Comparison of ENCODE assay signal across 8 cellular contexts in genomic region chr3:157159762-157160651, GRCh38. TPM values are rescaled to one million over a fixed set of nuclear protein-coding genes. Genes with fewer than 3 reads are reported as not detected.
DNase-seq lines count a peak whose midpoint lies in the region; ATAC-seq and TF ChIP-seq lines count a peak whose summit lies in the region.

CCNL1 (minus strand) TSS chr3:157160147; CDS start chr3:157160094, 53 bp downstream.

- H3K4me1 ChIP-seq in mononuclear cell (ENCODE audit: insufficient read depth, low read length): peaks cover 48% of the 10 kb centered on the region

- H3K27me3 ChIP-seq in mononuclear cell (ENCODE audit: insufficient read depth, low read length): no peaks in the 10 kb centered on the region

- ATAC-seq in GM21619 (IDR thresholded peaks at IDR 0.05; ENCODE audit: unreplicated experiment): peak; percentile 78

- peak; percentile 72 for TF ChIP-seq EP300 in Ishikawa (IDR thresholded peaks at IDR 0.05; ENCODE audit: borderline replicate concordance)

- H3K4me3 ChIP-seq in epithelial cell of esophagus (ENCODE audit: low read length) (peak within 1 kb of the TSS; percentile 94), mononuclear cell (ENCODE audit: low read length) (peak within 1 kb of the TSS; percentile 94)

- TF ChIP-seq CTCF in epithelial cell of esophagus (IDR thresholded peaks at IDR 0.05; ENCODE audit: insufficient read depth, low read depth, low read length, missing control alignments): no peak

- no peaks in the 10 kb centered on the region for H3K9me3 ChIP-seq in mononuclear cell (ENCODE audit: low read depth, low read length)

- no peak; the same call in 1 of the 2 replicates for TF ChIP-seq RAD21 in Ishikawa (IDR thresholded peaks at IDR 0.05; ENCODE audit: low read depth)

- DNase-seq in DMS153 treated with DMSO at 0.1 percent for 48 hours (lab: John Stamatoyannopoulos, UW; ENCODE audit: unreplicated experiment) (peak; percentile 89), OCI-M2 (lab: John Stamatoyannopoulos, UW; ENCODE audit: unreplicated experiment) (peak; percentile 74), activated T-cell treated with anti-CD3 and anti-CD28 coated beads for 4 hours (peak; percentile 94), epithelial cell of esophagus (ENCODE audit: low read depth) (peak; percentile 99)
- peak; percentile 92 to 94 for DNase-seq in stimulated activated CD8-positive, alpha-beta memory T cell treated with anti-CD3 and anti-CD28 coated beads, Interleukin-2, amount 100 ng/mL, for 48 hours (ENCODE audit: low read depth in 2 of 2)

TF ChIP-seq in Ishikawa, 13 proteins besides CTCF, POLR2A, EP300 and RAD21:
- TF ChIP-seq TAF1 (IDR thresholded peaks at IDR 0.05; ENCODE audit: low read depth) (peak; percentile 99), EGR1 (IDR thresholded peaks at IDR 0.05) (0 out of 2 replicates have a peak, but pooled peaks have one; percentile 30), TEAD4 (IDR thresholded peaks at IDR 0.05) (peak; percentile 65), USF1 (IDR thresholded peaks at IDR 0.05) (peak; percentile 82), CEBPB (IDR thresholded peaks at IDR 0.05) (no peak), ZBTB7A (IDR thresholded peaks at IDR 0.05; ENCODE audit: low read depth) (no peak), NFIC (IDR thresholded peaks at IDR 0.05) (peak; percentile 61; the same call in 1 of the 2 replicates), YY1 (IDR thresholded peaks at IDR 0.05; ENCODE audit: low read depth) (peak; percentile 85), TCF12 (IDR thresholded peaks at IDR 0.05; ENCODE audit: low read depth) (peak; percentile 80), FOXM1 (IDR thresholded peaks at IDR 0.05; ENCODE audit: borderline replicate concordance, low read depth) (peak; percentile 54; the same call in 1 of the 2 replicates), CREB1 (IDR thresholded peaks at IDR 0.05; ENCODE audit: low read depth) (peak; percentile 93)
- TF ChIP-seq, protein P1, sequence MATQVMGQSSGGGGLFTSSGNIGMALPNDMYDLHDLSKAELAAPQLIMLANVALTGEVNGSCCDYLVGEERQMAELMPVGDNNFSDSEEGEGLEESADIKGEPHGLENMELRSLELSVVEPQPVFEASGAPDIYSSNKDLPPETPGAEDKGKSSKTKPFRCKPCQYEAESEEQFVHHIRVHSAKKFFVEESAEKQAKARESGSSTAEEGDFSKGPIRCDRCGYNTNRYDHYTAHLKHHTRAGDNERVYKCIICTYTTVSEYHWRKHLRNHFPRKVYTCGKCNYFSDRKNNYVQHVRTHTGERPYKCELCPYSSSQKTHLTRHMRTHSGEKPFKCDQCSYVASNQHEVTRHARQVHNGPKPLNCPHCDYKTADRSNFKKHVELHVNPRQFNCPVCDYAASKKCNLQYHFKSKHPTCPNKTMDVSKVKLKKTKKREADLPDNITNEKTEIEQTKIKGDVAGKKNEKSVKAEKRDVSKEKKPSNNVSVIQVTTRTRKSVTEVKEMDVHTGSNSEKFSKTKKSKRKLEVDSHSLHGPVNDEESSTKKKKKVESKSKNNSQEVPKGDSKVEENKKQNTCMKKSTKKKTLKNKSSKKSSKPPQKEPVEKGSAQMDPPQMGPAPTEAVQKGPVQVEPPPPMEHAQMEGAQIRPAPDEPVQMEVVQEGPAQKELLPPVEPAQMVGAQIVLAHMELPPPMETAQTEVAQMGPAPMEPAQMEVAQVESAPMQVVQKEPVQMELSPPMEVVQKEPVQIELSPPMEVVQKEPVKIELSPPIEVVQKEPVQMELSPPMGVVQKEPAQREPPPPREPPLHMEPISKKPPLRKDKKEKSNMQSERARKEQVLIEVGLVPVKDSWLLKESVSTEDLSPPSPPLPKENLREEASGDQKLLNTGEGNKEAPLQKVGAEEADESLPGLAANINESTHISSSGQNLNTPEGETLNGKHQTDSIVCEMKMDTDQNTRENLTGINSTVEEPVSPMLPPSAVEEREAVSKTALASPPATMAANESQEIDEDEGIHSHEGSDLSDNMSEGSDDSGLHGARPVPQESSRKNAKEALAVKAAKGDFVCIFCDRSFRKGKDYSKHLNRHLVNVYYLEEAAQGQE (IDR thresholded peaks at IDR 0.05; ENCODE audit: low read depth): 0 out of 2 replicates have a peak, but pooled peaks have one; percentile 35
- TF ChIP-seq, protein P2, sequence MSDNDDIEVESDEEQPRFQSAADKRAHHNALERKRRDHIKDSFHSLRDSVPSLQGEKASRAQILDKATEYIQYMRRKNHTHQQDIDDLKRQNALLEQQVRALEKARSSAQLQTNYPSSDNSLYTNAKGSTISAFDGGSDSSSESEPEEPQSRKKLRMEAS (IDR thresholded peaks at IDR 0.05): peak; percentile 96

RNA-seq across cellular contexts. Expression of gene CCNL1, which starts in this region (rescaled TPM):
- total RNA-seq in mononuclear cell: 1,619 TPM

Comparison
In these comparisons a context has a peak if more than half of its experiments do, and no peak if none do; other contexts are left out.
1. Peak in every context shown above with its lines: DNase-seq, ATAC-seq and H3K4me3 ChIP-seq.